Comparison of ENCODE assay signal across 8 cellular contexts in genomic region chr1:70205076-70205436, GRCh38. TPM values are rescaled to one million over a fixed set of nuclear protein-coding genes. Genes with fewer than 3 reads are reported as not detected.
A peak's percentile ranks its signal among the peaks of the same experiment; 100 is the strongest.
DNase-seq lines count a peak whose midpoint lies in the region; ATAC-seq and TF ChIP-seq lines count a peak whose summit lies in the region.

No MANE protein-coding gene starts in this region.

- no peak for ATAC-seq in activated T-cell treated with anti-CD3 and anti-CD28 coated beads, Interleukin-2, amount 50 U/mL, for 4 hours
- peak; percentile 35 for ATAC-seq in HG03135 (IDR thresholded peaks at IDR 0.05; ENCODE audit: unreplicated experiment)
- peak; percentile 43 for ATAC-seq in activated naive CD8-positive, alpha-beta T cell treated with anti-CD3 and anti-CD28 coated beads, Interleukin-2, amount 50 U/mL, for 24 hours
- ATAC-seq in HG03469 (IDR thresholded peaks at IDR 0.05; ENCODE audit: unreplicated experiment), result no peak

- no peaks in the 10 kb centered on the region for H3K27me3 ChIP-seq in layer of hippocampus (ENCODE audit: control insufficient read depth, insufficient read depth, low read length)
- H3K27me3 ChIP-seq in tibial nerve, result no peaks in the 10 kb centered on the region

- H3K9me3 Mint-ChIP-seq in activated T-cell treated with anti-CD3 and anti-CD28 coated beads, Interleukin-2, amount 50 U/mL, for 4 hours, result no peaks in the 10 kb centered on the region
- no peaks in the 10 kb centered on the region for H3K9me3 Mint-ChIP-seq in activated naive CD8-positive, alpha-beta T cell treated with anti-CD3 and anti-CD28 coated beads, Interleukin-2, amount 50 U/mL, for 24 hours

- peaks cover 11% of the 10 kb centered on the region for H3K36me3 Mint-ChIP-seq in activated T-cell treated with anti-CD3 and anti-CD28 coated beads, Interleukin-2, amount 50 U/mL, for 4 hours (ENCODE audit: insufficient read depth)
- H3K36me3 Mint-ChIP-seq in activated naive CD8-positive, alpha-beta T cell treated with anti-CD3 and anti-CD28 coated beads, Interleukin-2, amount 50 U/mL, for 24 hours (ENCODE audit: low read depth), result peaks cover 18% of the 10 kb centered on the region

- H3K4me3 Mint-ChIP-seq in activated T-cell treated with anti-CD3 and anti-CD28 coated beads, Interleukin-2, amount 50 U/mL, for 4 hours, result peak overlapping the region; percentile 100
- H3K4me3 Mint-ChIP-seq in activated naive CD8-positive, alpha-beta T cell treated with anti-CD3 and anti-CD28 coated beads, Interleukin-2, amount 50 U/mL, for 24 hours, result peak overlapping the region; percentile 97

- no peaks in the 10 kb centered on the region for H3K9me3 ChIP-seq in tibial nerve

- no peak for TF ChIP-seq EP300 in tibial nerve (IDR thresholded peaks at IDR 0.05)

- no peaks in the 10 kb centered on the region for H3K27me3 Mint-ChIP-seq in activated T-cell treated with anti-CD3 and anti-CD28 coated beads, Interleukin-2, amount 50 U/mL, for 4 hours (ENCODE audit: low read depth)
- H3K27me3 Mint-ChIP-seq in activated naive CD8-positive, alpha-beta T cell treated with anti-CD3 and anti-CD28 coated beads, Interleukin-2, amount 50 U/mL, for 24 hours, result no peaks in the 10 kb centered on the region

- TF ChIP-seq CTCF in tibial nerve (IDR thresholded peaks at IDR 0.05), result no peak

- no peak for TF ChIP-seq POLR2A in tibial nerve (IDR thresholded peaks at IDR 0.05)

- H3K27ac Mint-ChIP-seq in activated naive CD8-positive, alpha-beta T cell treated with anti-CD3 and anti-CD28 coated beads, Interleukin-2, amount 50 U/mL, for 24 hours, result peak overlapping the region; percentile 96

- peaks cover 64% of the 10 kb centered on the region for H3K4me1 Mint-ChIP-seq in activated T-cell treated with anti-CD3 and anti-CD28 coated beads, Interleukin-2, amount 50 U/mL, for 4 hours (ENCODE audit: low read depth)
- peaks cover 66% of the 10 kb centered on the region for H3K4me1 Mint-ChIP-seq in activated naive CD8-positive, alpha-beta T cell treated with anti-CD3 and anti-CD28 coated beads, Interleukin-2, amount 50 U/mL, for 24 hours

- peak overlapping the region; percentile 50 to 86 (median 75) for H3K4me3 ChIP-seq in tibial nerve

- H3K36me3 ChIP-seq in tibial nerve, result peaks cover 0 to 15% (median 0%) of the 10 kb centered on the region in 3 donors

- no peak for DNase-seq in activated T-cell treated with anti-CD3 and anti-CD28 coated beads, Interleukin-2, amount 50 U/mL, for 4 hours
- DNase-seq in activated T-cell treated with anti-CD3 and anti-CD28 coated beads, Interleukin-2, amount 50 U/mL, for 1 hour, result no peak
- no peak for DNase-seq in activated naive CD8-positive, alpha-beta T cell treated with anti-CD3 and anti-CD28 coated beads, Interleukin-2, amount 50 U/mL, for 24 hours
- DNase-seq in tibial nerve (ENCODE audit: low spot score in 2 of 2) (no peak), anterior cingulate cortex (lab: John Stamatoyannopoulos, UW) (no peak)

- peaks cover 0 to 53% (median 31%) of the 10 kb centered on the region in 4 donors for H3K4me1 ChIP-seq in tibial nerve

- WGBS in tibial nerve, 2 donors, result 0 to 2% methylated on average over 10 of the region's 10 CpGs

- H3K27ac ChIP-seq in layer of hippocampus (ENCODE audit: low read depth, low read length) (peak overlapping the region; percentile 86), tibial nerve (peak overlapping the region; percentile 79 to 94 (median 91))

RNA-seq across cellular contexts. Expression of gene LRRC40, which starts 0.3 kb away (rescaled TPM):
- total RNA-seq in activated T-cell treated with anti-CD3 and anti-CD28 coated beads, Interleukin-2, amount 50 U/mL, for 4 hours, result 10 to 100 TPM; 16.5 to 19.2 (median 16.9) TPM
- total RNA-seq in tibial nerve, result 10 to 100 TPM in 3 of 4 donors, 1 to 10 TPM in 1; 8.2 to 14.2 (median 10.2) TPM

RNA-seq across cellular contexts. Expression of gene SRSF11, which starts 16.1 kb away (rescaled TPM):
- total RNA-seq in activated T-cell treated with anti-CD3 and anti-CD28 coated beads, Interleukin-2, amount 50 U/mL, for 4 hours, result 100 to 1,000 TPM; 147 to 157 (median 156) TPM
- total RNA-seq in tibial nerve, result 100 to 1,000 TPM; 179 to 306 (median 204) TPM

Comparison
In these comparisons a context has a peak if more than half of its experiments do, and no peak if none do; other contexts are left out.
1. ATAC-seq: peak in HG03135 (single experiment) and activated naive CD8-positive, alpha-beta T cell treated with anti-CD3 and anti-CD28 coated beads, Interleukin-2, amount 50 U/mL, for 24 hours (single experiment); none in activated T-cell treated with anti-CD3 and anti-CD28 coated beads, Interleukin-2, amount 50 U/mL, for 4 hours (0 of 2) and HG03469 (single experiment).